ENCODE assay signal across 8 cellular contexts in the genomic region with DNA sequence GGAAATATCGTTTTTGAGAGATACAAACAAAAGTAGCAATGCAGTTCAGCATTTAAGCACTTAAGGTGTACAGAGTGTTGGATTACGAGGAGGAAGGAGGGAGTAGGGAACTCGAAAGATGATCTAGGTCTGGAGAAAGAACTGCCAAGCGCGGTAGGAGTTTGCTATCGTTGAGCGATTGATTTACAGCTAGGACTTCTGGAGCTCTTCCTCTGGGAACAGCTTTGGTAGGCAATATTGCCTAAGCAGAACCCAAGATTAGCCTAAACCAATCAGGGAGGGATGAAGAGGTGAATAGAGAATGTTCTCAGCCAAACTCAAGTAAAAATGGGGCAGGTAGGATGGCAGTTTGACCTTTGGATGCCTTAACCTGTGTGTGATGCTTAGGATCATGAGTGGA. TPM values are rescaled to one million over a fixed set of nuclear protein-coding genes. Genes with fewer than 3 reads are reported as not detected.
A peak's percentile ranks its signal among the peaks of the same experiment; 100 is the strongest.
DNase-seq lines count a peak whose midpoint lies in the region; ATAC-seq and TF ChIP-seq lines count a peak whose summit lies in the region.

No MANE protein-coding gene starts in this region.

- H3K27me3 Mint-ChIP-seq in endodermal cell (ENCODE audit: insufficient read depth) (no peaks in the 10 kb centered on the region), osteocyte (ENCODE audit: unreplicated experiment) (no peaks in the 10 kb centered on the region)

- peak overlapping the region; percentile 89 for H3K27ac Mint-ChIP-seq in endodermal cell
- H3K27ac Mint-ChIP-seq in osteocyte (ENCODE audit: unreplicated experiment): peak overlapping the region; percentile 79

- 4% methylated on average over 7 of the region's 7 CpGs for WGBS in endodermal cell (ENCODE audit: insufficient coverage in 1 of 2, insufficient read length in 1 of 2), 2 experiments

- no peaks in the 10 kb centered on the region for H3K27me3 ChIP-seq in DOHH2 (ENCODE audit: control insufficient read depth, low read length)
- no peaks in the 10 kb centered on the region for H3K27me3 ChIP-seq in NT2/D1 (ENCODE audit: insufficient read depth, insufficient read length)
- no peaks in the 10 kb centered on the region for H3K27me3 ChIP-seq in endodermal cell (ENCODE audit: control insufficient read depth, insufficient read depth, low read length, poor library complexity, severe bottlenecking)

- H3K4me1 Mint-ChIP-seq in endodermal cell (peaks cover 50% of the 10 kb centered on the region), osteocyte (ENCODE audit: unreplicated experiment) (peaks cover 49% of the 10 kb centered on the region)

- peak overlapping the region; percentile 84 for H3K4me3 ChIP-seq in DOHH2 (ENCODE audit: low read length)
- peak overlapping the region; percentile 92 for H3K4me3 ChIP-seq in NT2/D1 (ENCODE audit: insufficient read length, low read depth)
- H3K4me3 ChIP-seq in endodermal cell (ENCODE audit: low read length): peak overlapping the region; percentile 98

- no peaks in the 10 kb centered on the region for H3K9me2 ChIP-seq in DOHH2 (replicated peaks; ENCODE audit: control insufficient read depth, low read length)

- H3K4me2 ChIP-seq in DOHH2 (ENCODE audit: low read length): peak overlapping the region; percentile 94

- H3K4me1 ChIP-seq in DOHH2 (ENCODE audit: control insufficient read depth, low read length) (peaks cover 40% of the 10 kb centered on the region), NT2/D1 (ENCODE audit: insufficient read depth, insufficient read length) (no peaks in the 10 kb centered on the region), endodermal cell (ENCODE audit: control insufficient read depth, insufficient read depth, low read length) (peaks cover 14% of the 10 kb centered on the region)

- H3K36me3 ChIP-seq in DOHH2 (ENCODE audit: control insufficient read depth, low read length) (peaks cover 48% of the 10 kb centered on the region), NT2/D1 (ENCODE audit: insufficient read depth, insufficient read length, low read length) (peaks cover 39% of the 10 kb centered on the region), endodermal cell (ENCODE audit: control insufficient read depth, insufficient read depth, low read length) (peaks cover 20% of the 10 kb centered on the region)

- no peak for TF ChIP-seq CTCF in DOHH2 (IDR thresholded peaks at IDR 0.05; ENCODE audit: low read depth, low read length, poor library complexity, severe bottlenecking)
- no peak for TF ChIP-seq CTCF in endodermal cell (conservative IDR thresholded peaks at IDR 0.05)
- TF ChIP-seq CTCF in osteocyte (IDR thresholded peaks at IDR 0.05): no peak

- no peaks in the 10 kb centered on the region for H3F3A ChIP-seq in DOHH2 (ENCODE audit: control insufficient read depth, insufficient read depth)

- peak overlapping the region; percentile 96 for H3K9ac ChIP-seq in NT2/D1 (ENCODE audit: insufficient read length, low read depth)
- peak overlapping the region; percentile 94 for H3K9ac ChIP-seq in endodermal cell (ENCODE audit: extremely low read depth, low read length, poor library complexity, severe bottlenecking)

- H4K20me1 ChIP-seq in DOHH2 (ENCODE audit: control insufficient read depth, insufficient read depth, low read depth, low read length): peaks cover 23% of the 10 kb centered on the region; the same call in 1 of the 2 replicates

- H3K27ac ChIP-seq in DOHH2 (ENCODE audit: low read depth, low read length): peak overlapping the region; percentile 60
- H3K27ac ChIP-seq in endodermal cell (ENCODE audit: low read depth, low read length): no peak overlapping the region

- H3K9me3 ChIP-seq in DOHH2 (ENCODE audit: control insufficient read depth, insufficient read depth, low read length): no peaks in the 10 kb centered on the region
- no peaks in the 10 kb centered on the region for H3K9me3 ChIP-seq in NT2/D1 (ENCODE audit: insufficient read depth, low read length)
- H3K9me3 ChIP-seq in endodermal cell (ENCODE audit: control insufficient read depth, low read length): no peaks in the 10 kb centered on the region

- ATAC-seq in GM21367 (IDR thresholded peaks at IDR 0.05; ENCODE audit: unreplicated experiment): no peak

- H3K9me3 Mint-ChIP-seq in endodermal cell (no peaks in the 10 kb centered on the region), osteocyte (ENCODE audit: unreplicated experiment) (no peaks in the 10 kb centered on the region)

- H3K4me3 Mint-ChIP-seq in endodermal cell (peak overlapping the region; percentile 90), osteocyte (ENCODE audit: unreplicated experiment) (peak overlapping the region; percentile 84)

- peaks cover 59% of the 10 kb centered on the region for H3K79me2 ChIP-seq in DOHH2 (ENCODE audit: control insufficient read depth, low read length)

- peaks cover 23% of the 10 kb centered on the region for H3K36me3 Mint-ChIP-seq in endodermal cell (ENCODE audit: low read depth)
- H3K36me3 Mint-ChIP-seq in osteocyte (ENCODE audit: unreplicated experiment): peaks cover 15% of the 10 kb centered on the region

- DNase-seq in NT2/D1 (ENCODE audit: low read depth, low spot score) (no peak), endodermal cell (no peak), osteocyte (ENCODE audit: extremely low spot score, unreplicated experiment) (no peak), NCI-H510A (lab: John Stamatoyannopoulos, UW) (no peak), NCI-H524 (lab: John Stamatoyannopoulos, UW) (no peak)
- no peak for DNase-seq in stimulated activated CD4-positive, alpha-beta T cell treated with anti-CD3 and anti-CD28 coated beads, Interleukin-4, amount 100 ng/mL, for 24 hours

RNA-seq across cellular contexts. Expression of gene CLTA, which starts 1.0 kb away (rescaled TPM):
- total RNA-seq in endodermal cell (100 to 1,000 TPM; 221 to 240 TPM), osteocyte (260 and 281 TPM in 2 replicates)
- polyA plus RNA-seq in endodermal cell (2013, experiment 1 of 2): 227 TPM
- polyA plus RNA-seq in endodermal cell (2013, experiment 2 of 2): 229 TPM

RNA-seq across cellular contexts. Expression of gene CCIN, which starts 22.5 kb away (rescaled TPM):
- total RNA-seq in endodermal cell: under 1 TPM; 0.18 to 0.35 TPM
- polyA plus RNA-seq in endodermal cell (2013, experiment 1 of 2): not detected
- polyA plus RNA-seq in endodermal cell (2013, experiment 2 of 2): not detected
- total RNA-seq in osteocyte: not detected in 2 replicates

RNA-seq across cellular contexts. Expression of gene GLIPR2, which starts 55.2 kb away (rescaled TPM):
- 10 to 100 TPM; 38.6 to 54.2 TPM for total RNA-seq in endodermal cell
- 26.4 TPM for polyA plus RNA-seq in endodermal cell (2013, experiment 1 of 2)
- polyA plus RNA-seq in endodermal cell (2013, experiment 2 of 2): 34.6 TPM
- total RNA-seq in osteocyte: 29.1 and 30.6 TPM in 2 replicates
